ENCODE assay signal across 8 cellular contexts in genomic region chr20:34522969-34523871, GRCh38. TPM values are rescaled to one million over a fixed set of nuclear protein-coding genes. Genes with fewer than 3 reads are reported as not detected.
DNase-seq lines count a peak whose midpoint lies in the region; ATAC-seq and TF ChIP-seq lines count a peak whose summit lies in the region.

No MANE protein-coding gene starts in this region.

- peak overlapping the region; percentile 64 to 86 for H3K27ac ChIP-seq in prostate gland

- intact Hi-C loops in prostate gland (cut with DNase I): loop anchor here (1.0 to 5.0 kb wide), 2 partner anchors 51 to 211 kb away; no protein-coding TSS in a partner anchor

- peaks cover 0 to 5% of the 10 kb centered on the region in 2 donors for H3K36me3 ChIP-seq in prostate gland

- ATAC-seq in GM21526 (IDR thresholded peaks at IDR 0.05; ENCODE audit: low FRiP score, unreplicated experiment) (no peak), HG02981 (IDR thresholded peaks at IDR 0.05; ENCODE audit: unreplicated experiment) (no peak)

- TF ChIP-seq CTCF in AG09319 (IDR thresholded peaks at IDR 0.05; ENCODE audit: low read depth, low read length): peak; percentile 56
- peak in 2 of 4 experiments; percentile 63 for TF ChIP-seq CTCF in prostate gland (IDR thresholded peaks at IDR 0.05)

- no peak for TF ChIP-seq POLR2A in prostate gland (IDR thresholded peaks at IDR 0.05)

- 46% methylated on average over 17 of the region's 17 CpGs for WGBS in prostate gland

- DNase-seq in AG09319 (ENCODE audit: extremely low read depth, low read depth) (peak; percentile 62), H4 (ENCODE audit: low spot score) (peak; percentile 52), OCI-M1 (lab: John Stamatoyannopoulos, UW) (peak; percentile 28), globus pallidus (ENCODE audit: low spot score) (peak; percentile 74), prostate gland (ENCODE audit: low spot score) (peak; percentile 46)
- peak; percentile 21 for DNase-seq in activated T-helper 9 cell treated with anti-CD3 and anti-CD28 coated beads, Interleukin-2, amount 50 U/mL, for 16 hours (ENCODE audit: low read depth)

- H3K9me3 ChIP-seq in prostate gland: no peaks in the 10 kb centered on the region

- no peaks in the 10 kb centered on the region for H3K27me3 ChIP-seq in prostate gland (replicated peaks; ENCODE audit: insufficient read depth)

- H3K4me3 ChIP-seq in prostate gland: no peak overlapping the region

- peaks cover 21% of the 10 kb centered on the region for H3K4me1 ChIP-seq in prostate gland (replicated peaks)

RNA-seq across cellular contexts. Expression of gene DYNLRB1, which starts 7.0 kb away (rescaled TPM):
- 142 and 180 TPM in 2 replicates for total RNA-seq in H4 (2014; rRNA removed; shearing (Covaris generic))
- 100 to 1,000 TPM; 132 to 247 TPM for total RNA-seq in prostate gland

RNA-seq across cellular contexts. Expression of gene MAP1LC3A, which starts 35.3 kb away (rescaled TPM):
- 12.4 and 15.4 TPM in 2 replicates for total RNA-seq in H4 (2014; rRNA removed; shearing (Covaris generic))
- total RNA-seq in prostate gland: 100 to 1,000 TPM in 1 of 2 donors, 10 to 100 TPM in 1; 74.3 to 128 TPM

Comparison
In these comparisons a context has a peak if more than half of its experiments do, and no peak if none do; other contexts are left out.
1. DNase-seq: peak in every context shown above with its lines; median percentile 74 in globus pallidus; 62 in AG09319; 52 in H4; 46 in prostate gland; 28 in OCI-M1; 21 in activated T-helper 9 cell treated with anti-CD3 and anti-CD28 coated beads, Interleukin-2, amount 50 U/mL, for 16 hours.